In the genomic region with DNA sequence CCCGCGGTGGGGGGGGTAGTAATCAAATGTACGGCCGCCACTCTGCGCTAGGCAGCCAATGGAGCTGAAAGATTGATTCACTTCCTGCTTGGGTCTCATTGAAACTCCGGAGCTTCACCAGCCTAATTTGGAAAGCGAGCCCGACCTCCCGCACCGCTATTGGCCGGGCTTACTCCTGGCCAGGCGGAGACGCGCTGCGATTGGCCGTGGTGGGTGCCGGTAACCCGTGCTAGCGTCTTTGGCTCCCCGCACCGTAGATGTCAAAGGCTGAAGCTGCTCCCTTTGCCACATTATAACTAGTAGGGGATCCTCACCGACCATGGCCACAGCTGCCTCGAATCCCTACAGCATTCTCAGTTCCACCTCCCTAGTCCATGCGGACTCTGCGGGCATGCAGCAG, we compare ENCODE assay signal across 13 cellular contexts. TPM values are rescaled to one million over a fixed set of nuclear protein-coding genes. Genes with fewer than 3 reads are reported as not detected.
DNase-seq lines count a peak whose midpoint lies in the region; ATAC-seq, FAIRE-seq and TF ChIP-seq lines count a peak whose summit lies in the region.
"Had no signal": no experiment of that assay in that cellular context is flagged by ENCODE, and none has a peak within 500 bp of the region (broad histone marks: within the 10 kb centered on the region; RNA-seq: fewer than 3 reads in every experiment).

Gene POU3F4 (plus strand): TSS at position 285 of the 400 bp plus-strand sequence. CDS start 35 bp downstream, at position 320.

- no peak for FAIRE-seq in D721Med (lab: Jason Lieb, UNC)
- FAIRE-seq: bronchial epithelial cell had no signal

- no peak within 1 kb of the TSS for H3K27ac Mint-ChIP-seq in T-cell

- no peak for TF ChIP-seq CTCF in D721Med (IDR thresholded peaks at IDR 0.05; ENCODE audit: insufficient read depth, missing control alignments)

- no peaks in the 10 kb centered on the region for H3K36me3 Mint-ChIP-seq in T-cell

- peak within 1 kb of the TSS; percentile 36 for H3K4me3 ChIP-seq in iPS-18c (ENCODE audit: insufficient read depth, low read depth, low read length)

- H3K9me3 ChIP-seq in iPS-18c (ENCODE audit: control insufficient read depth, insufficient read depth, low read length): peaks cover 5% of the 10 kb centered on the region

- in situ Hi-C loops in KBM-7 (cut with MboI; ENCODE audit: low pct_unique_long_range_greater_than_20kb, low sequenced_read_pairs): no loop called here

- peak within 1 kb of the TSS in 2 of 3 donors; percentile 11 to 27 for H3K4me3 Mint-ChIP-seq in T-cell

- H3K9me3 Mint-ChIP-seq in T-cell: peaks cover 0 to 4% (median 0%) of the 10 kb centered on the region in 3 donors

- H3K4me1 Mint-ChIP-seq in T-cell: peaks cover 0 to 13% (median 6%) of the 10 kb centered on the region in 3 donors

- intact Hi-C loops in sciatic nerve (cut with DNase I): no loop called here

- CTCF ChIA-PET in T-cell (lab: Charles Lee): no interaction called here

- DNase-seq in T-cell: no peak
- DNase-seq in sciatic nerve (ENCODE audit: low spot score): no peak
- no peak for DNase-seq in NK-92 treated with Interleukin-12 subunit alpha and Interleukin-12 subunit beta, amount 100 ng/mL, for 24 hours (lab: John Stamatoyannopoulos, UW)
- DNase-seq in D721Med (ENCODE audit: insufficient read length, low spot score): no peak
- DNase-seq in KBM-7: no peak
- DNase-seq in NCI-H146 (lab: John Stamatoyannopoulos, UW): no peak
- DNase-seq: activated CD8-positive, alpha-beta memory T cell treated with anti-CD3 and anti-CD28 coated beads for 24 hours; DMS 273 treated with DMSO at 0.1 percent for 48 hours had no signal

- peak; percentile 41 for ATAC-seq in GM21786 (IDR thresholded peaks at IDR 0.05; ENCODE audit: unreplicated experiment)
- no peak for ATAC-seq in T-cell (replicated peaks in 1 of 4)
- ATAC-seq in sciatic nerve: peak; percentile 10

- H3K27me3 Mint-ChIP-seq in T-cell: peaks cover 58 to 89% of the 10 kb centered on the region in 2 donors

- POLR2A ChIA-PET in T-cell (lab: Charles Lee): no interaction called here

RNA-seq across cellular contexts. Expression of gene POU3F4, which starts in this region (rescaled TPM):
- not detected for total RNA-seq in T-cell
- total RNA-seq in sciatic nerve: not detected
- total RNA-seq: bronchial epithelial cell, glomerular endothelial cell, osteocyte had no signal

Comparison
In these comparisons a context has a peak if more than half of its experiments do, and no peak if none do; other contexts are left out.
1. Peak in ATAC-seq in sciatic nerve; RNA of the gene not detected or under 1 TPM.